ENCODE assay signal across 19 cellular contexts in genomic region chr12:93846936-93847516, GRCh38.
DNase-seq lines count a peak whose midpoint lies in the region; ATAC-seq and TF ChIP-seq lines count a peak whose summit lies in the region.
"Had no signal": no experiment of that assay in that cellular context is flagged by ENCODE, and none has a peak within 500 bp of the region (broad histone marks: within the 10 kb centered on the region; RNA-seq: fewer than 3 reads in every experiment).

No MANE protein-coding gene starts in this region.

- H2AK5ac ChIP-seq in neuronal stem cell (ENCODE audit: low read depth, low read length), result no peak overlapping the region

- POLR2A ChIA-PET in OCI-LY7 (lab: Charles Lee), result interaction anchor here (0.6 kb wide), 2 partner anchors 138 to 198 kb away, joined by 3 read pairs; no protein-coding TSS in a partner anchor

- no peak overlapping the region for H3K23ac ChIP-seq in neuronal stem cell (ENCODE audit: low read depth, low read length, poor library complexity)

- H3K79me2 ChIP-seq in OCI-LY7 (ENCODE audit: insufficient read depth, low read depth, low read length), result no peaks in the 10 kb centered on the region

- no peaks in the 10 kb centered on the region for H3K27me3 ChIP-seq in neuronal stem cell (ENCODE audit: control insufficient read depth in 3 of 3, insufficient read depth in 3 of 3, low read depth in 1 of 3, low read length in 3 of 3)
- H3K27me3 ChIP-seq: cardiac muscle cell, transverse colon had no signal

- peak overlapping the region; percentile 39 for H3K4me2 ChIP-seq in OCI-LY7 (ENCODE audit: low read length)
- H3K4me2 ChIP-seq in neuronal stem cell (ENCODE audit: insufficient read depth, low read length, poor library complexity, severe bottlenecking), result no peak overlapping the region
- H3K4me2 ChIP-seq: GM23338 had no signal

- CTCF ChIA-PET in OCI-LY7 (lab: Charles Lee; ENCODE audit: unreplicated experiment), result no interaction called here

- TF ChIP-seq CTCF in CD14-positive monocyte (IDR thresholded peaks at IDR 0.05) (no peak), OCI-LY7 (conservative IDR thresholded peaks at IDR 0.05; ENCODE audit: low read length) (no peak), mucosa of descending colon (IDR thresholded peaks at IDR 0.05) (no peak)

- no peak overlapping the region for H3K4ac ChIP-seq in neuronal stem cell (ENCODE audit: low read length)

- no peak overlapping the region for H3K27ac ChIP-seq in OCI-LY7 (ENCODE audit: low read depth, low read length, poor library complexity, severe bottlenecking)
- no peak overlapping the region for H3K27ac ChIP-seq in neuronal stem cell (replicated peaks; ENCODE audit: low read length)
- H3K27ac ChIP-seq: cardiac muscle cell, transverse colon had no signal

- no peak overlapping the region for H3K14ac ChIP-seq in neuronal stem cell (ENCODE audit: low read length)

- WGBS in neuronal stem cell (ENCODE audit: extremely low coverage in 2 of 2, insufficient read length in 2 of 2, insufficient replicate concordance in 1 of 2), 2 donors, result no CpG with 5 or more reads among the region's 5 CpGs

- H3K36me3 Mint-ChIP-seq in CD14-positive monocyte (peaks cover 5 to 12% of the 10 kb centered on the region in 2 donors), memory B cell (peaks cover 15% of the 10 kb centered on the region)

- ATAC-seq in memory B cell (ENCODE audit: low read depth) (no peak), GM21528 (IDR thresholded peaks at IDR 0.05; ENCODE audit: low FRiP score, unreplicated experiment) (no peak), mucosa of descending colon (no peak)
- ATAC-seq: GM23338 had no signal

- H3K27ac Mint-ChIP-seq in CD14-positive monocyte, result peak overlapping the region; percentile 94 to 99 (median 97)
- peak overlapping the region; percentile 60 for H3K27ac Mint-ChIP-seq in memory B cell
- H3K27ac Mint-ChIP-seq: GM23338 had no signal

- H3K4me3 Mint-ChIP-seq in CD14-positive monocyte, result no peak overlapping the region
- peak overlapping the region; percentile 16 for H3K4me3 Mint-ChIP-seq in memory B cell
- H3K4me3 Mint-ChIP-seq: GM23338 had no signal

- no peak overlapping the region for H4K91ac ChIP-seq in neuronal stem cell (ENCODE audit: low read depth, low read length, poor library complexity)

- DNase-seq in CD14-positive monocyte (ENCODE audit: low spot score), result no peak
- no peak for DNase-seq in OCI-LY7 (ENCODE audit: low spot score)
- no peak for DNase-seq in memory B cell (ENCODE audit: low spot score in 2 of 2)
- no peak for DNase-seq in mucosa of descending colon
- DNase-seq in neuronal stem cell (ENCODE audit: low spot score), result no peak
- DNase-seq: activated effector memory CD4-positive, alpha-beta T cell treated with Interleukin-2 at 50 U/mL for 16 hours; amygdala; COR-L47; head of caudate nucleus; IMR-90; NCI-H1694 treated with DMSO at 0.1 percent for 48 hours; NCI-H2227 treated with DMSO at 0.1 percent for 48 hours; posterior cingulate gyrus; stimulated activated naive CD4-positive, alpha-beta T cell treated with Interleukin-2 at 50 U/mL for 16 hours; transverse colon had no signal

- H2BK15ac ChIP-seq in neuronal stem cell (ENCODE audit: low read length), result no peak overlapping the region

- H2AFZ ChIP-seq in OCI-LY7 (ENCODE audit: low read length) (no peak overlapping the region), neuronal stem cell (ENCODE audit: low read length) (no peak overlapping the region)
- H2AFZ ChIP-seq: GM23338 had no signal

- BruUV-seq in OCI-LY7 (replicated peaks; lab: Mats Ljungman, UMichigan), result no TSS peak

- H3K18ac ChIP-seq in neuronal stem cell (ENCODE audit: low read length), result no peak overlapping the region

- H3K9ac ChIP-seq in neuronal stem cell (ENCODE audit: low read depth, low read length, poor library complexity), result no peak overlapping the region

- no peak overlapping the region for H4K8ac ChIP-seq in neuronal stem cell (ENCODE audit: low read depth, low read length)

- no peak overlapping the region for H2BK12ac ChIP-seq in neuronal stem cell (ENCODE audit: low read length)

- H3K4me1 ChIP-seq in OCI-LY7 (ENCODE audit: insufficient read depth, low read length, poor library complexity, severe bottlenecking) (peaks cover 20% of the 10 kb centered on the region), mucosa of descending colon (ENCODE audit: low read depth) (peaks cover 11% of the 10 kb centered on the region), neuronal stem cell (ENCODE audit: control insufficient read depth in 2 of 2, insufficient read depth in 1 of 2, low read depth in 1 of 2, low read length in 2 of 2) (peaks cover 3 to 5% of the 10 kb centered on the region in 2 donors)

- H4K20me1 ChIP-seq in OCI-LY7 (ENCODE audit: insufficient read depth, low read length), result no peaks in the 10 kb centered on the region

- no peaks in the 10 kb centered on the region for H3K9me2 ChIP-seq in OCI-LY7 (ENCODE audit: insufficient read depth, low read length)

- H3K9me3 ChIP-seq in OCI-LY7 (ENCODE audit: low read length) (no peaks in the 10 kb centered on the region), mucosa of descending colon (no peaks in the 10 kb centered on the region), neuronal stem cell (replicated peaks in 1 of 2; ENCODE audit: control insufficient read depth in 2 of 2, insufficient read depth in 1 of 2, low read depth in 1 of 2, low read length in 2 of 2) (no peaks in the 10 kb centered on the region)
- H3K9me3 ChIP-seq: transverse colon had no signal

- H3K4me3 ChIP-seq in GM08714 (ENCODE audit: low read length) (peak overlapping the region; percentile 26; the same call in 1 of the 2 replicates), OCI-LY7 (ENCODE audit: low read depth, low read length, poor library complexity, severe bottlenecking) (no peak overlapping the region), mucosa of descending colon (no peak overlapping the region), neuronal stem cell (ENCODE audit: low read length in 2 of 2) (no peak overlapping the region)
- H3K4me3 ChIP-seq: cardiac muscle cell, GM23338, transverse colon had no signal

- H3K79me1 ChIP-seq in neuronal stem cell (ENCODE audit: low read depth, low read length), result no peaks in the 10 kb centered on the region

- H3K27me3 Mint-ChIP-seq in CD14-positive monocyte (ENCODE audit: low read depth in 3 of 3) (peaks cover 0 to 3% (median 2%) of the 10 kb centered on the region in 3 donors), memory B cell (no peaks in the 10 kb centered on the region)

- H3K4me1 Mint-ChIP-seq in CD14-positive monocyte, result peaks cover 38% of the 10 kb centered on the region
- H3K4me1 Mint-ChIP-seq in memory B cell, result peaks cover 26% of the 10 kb centered on the region

- intact Hi-C loops in CD14-positive monocyte (cut with micrococcal nuclease), result loop anchor here in 1 of 2 donors (10.0 kb wide), 1 partner anchor 1342 kb away; no protein-coding TSS in a partner anchor
- intact Hi-C loops in OCI-LY7 (cut with micrococcal nuclease; ENCODE audit: unreplicated experiment), result no loop called here
- intact Hi-C loops in mucosa of descending colon (cut with DNase I, micrococcal nuclease), result no loop called here

- no peak overlapping the region for H2BK5ac ChIP-seq in neuronal stem cell (ENCODE audit: low read length)

- H2BK120ac ChIP-seq in neuronal stem cell (ENCODE audit: low read depth, low read length), result no peak overlapping the region

- H3K36me3 ChIP-seq in OCI-LY7 (ENCODE audit: insufficient read depth, low read length) (no peaks in the 10 kb centered on the region), mucosa of descending colon (ENCODE audit: low read depth) (no peaks in the 10 kb centered on the region), neuronal stem cell (replicated peaks in 1 of 2; ENCODE audit: control insufficient read depth in 2 of 2, insufficient read depth in 2 of 2, low read length in 2 of 2) (peaks cover 0 to 1% of the 10 kb centered on the region in 2 donors)
- H3K36me3 ChIP-seq: cardiac muscle cell, transverse colon had no signal

- H3K9me3 Mint-ChIP-seq in CD14-positive monocyte (peaks cover 4 to 8% (median 4%) of the 10 kb centered on the region in 7 donors), memory B cell (peaks cover 6% of the 10 kb centered on the region)
- H3K9me3 Mint-ChIP-seq: GM23338 had no signal
